Comparison of ENCODE assay signal across 8 cellular contexts in the genomic region with DNA sequence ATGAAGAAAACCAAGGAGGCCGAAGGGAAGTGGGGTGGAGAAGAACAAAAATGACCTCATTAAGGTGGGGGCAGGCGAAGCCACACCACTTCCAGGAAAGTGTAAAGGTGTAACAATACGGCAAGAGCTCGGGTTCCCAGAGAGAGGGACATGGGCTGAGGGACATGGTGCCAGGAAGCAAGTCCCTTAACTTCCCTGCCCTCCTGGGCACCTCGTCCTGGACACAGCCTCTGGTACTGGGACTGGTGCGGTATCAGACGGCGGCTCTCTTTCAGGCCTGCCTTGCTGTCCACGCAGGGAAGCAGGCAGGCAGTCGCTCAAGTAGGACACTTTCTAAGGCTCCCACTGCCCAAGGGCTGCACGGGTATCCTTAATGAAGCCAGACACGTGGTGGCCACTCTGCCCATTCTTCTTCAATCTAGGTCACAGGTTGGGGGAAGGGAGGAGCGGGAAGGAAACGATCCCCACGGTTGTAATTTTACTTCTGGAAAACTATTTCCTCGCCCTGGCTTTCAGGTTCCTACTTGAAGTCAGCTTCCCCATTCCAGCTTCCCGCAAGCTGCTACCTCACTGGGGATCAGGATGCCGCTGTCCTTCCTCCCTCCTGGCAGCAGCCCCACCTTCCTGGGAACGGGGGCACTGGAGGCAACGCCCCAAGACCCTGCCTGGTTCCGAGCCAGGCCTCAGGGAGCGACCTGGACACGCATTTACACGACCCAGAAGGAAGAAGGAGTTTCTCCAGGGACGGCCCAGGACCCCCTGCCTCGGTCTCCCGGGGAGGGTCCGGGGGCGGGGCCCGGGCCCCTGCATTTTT. TPM values are rescaled to one million over a fixed set of nuclear protein-coding genes. Genes with fewer than 3 reads are reported as not detected.
DNase-seq lines count a peak whose midpoint lies in the region; ATAC-seq, FAIRE-seq and TF ChIP-seq lines count a peak whose summit lies in the region.

No MANE protein-coding gene starts in this region.

- no peak for TF ChIP-seq CTCF in OCI-LY1 (IDR thresholded peaks at IDR 0.05; ENCODE audit: low read length)
- TF ChIP-seq CTCF in H1 (IDR thresholded peaks at IDR 0.05; ENCODE audit: control extremely low read depth in 1 of 3, insufficient read depth in 1 of 3, low read depth in 1 of 3, low read length in 3 of 3) = no peak
- TF ChIP-seq CTCF in nephron progenitor cell (IDR thresholded peaks at IDR 0.05) = no peak

- DNase-seq in GM03348 (ENCODE audit: low spot score) (peak; percentile 52), H1 (ENCODE audit: low read depth in 1 of 2, low spot score in 2 of 2) (no peak), nephron progenitor cell (no peak), amniotic stem cell (lab: John Stamatoyannopoulos, UW) (no peak), pons (ENCODE audit: low spot score) (no peak), NCI-H748 treated with DMSO at 0.1 percent for 48 hours (lab: John Stamatoyannopoulos, UW) (no peak)

- no peak for ATAC-seq in HG02884 (IDR thresholded peaks at IDR 0.05; ENCODE audit: unreplicated experiment)

- peaks cover 9% of the 10 kb centered on the region; the same call in 1 of the 2 replicates for H3K23me2 ChIP-seq in H1 (ENCODE audit: low read depth, low read length)

- H3K56ac ChIP-seq in H1 (replicated peaks; ENCODE audit: insufficient read length, low read depth, low read length) = peak overlapping the region; percentile 86

- H3K79me1 ChIP-seq in H1 (ENCODE audit: low read depth, low read length) = peaks cover 10% of the 10 kb centered on the region; the same call in 1 of the 2 replicates

- peaks cover 12% of the 10 kb centered on the region for H3K27me3 Mint-ChIP-seq in nephron progenitor cell (ENCODE audit: low read depth, poor library complexity)

- H3K27ac Mint-ChIP-seq in nephron progenitor cell = peak overlapping the region; percentile 51

- H4K20me1 ChIP-seq in OCI-LY1 (ENCODE audit: insufficient read depth, low read length) = no peaks in the 10 kb centered on the region
- peaks cover 22 to 26% of the 10 kb centered on the region in 2 experiments for H4K20me1 ChIP-seq in H1 (replicated peaks in 1 of 2; ENCODE audit: control insufficient read depth in 1 of 2, insufficient read depth in 2 of 2, low read length in 2 of 2)

- H3K9me2 ChIP-seq in OCI-LY1 (ENCODE audit: low read depth, low read length) = no peaks in the 10 kb centered on the region

- whole genome bisulfite sequencing in H1 (ENCODE audit: extremely low coverage in 1 of 2, insufficient coverage in 1 of 2, insufficient read length in 1 of 2, insufficient replicate concordance in 2 of 2, low coverage in 1 of 2, low lambda C conversion rate in 2 of 2, missing lambda C conversion rate in 1 of 2), 2 experiments = 38% methylated on average over 27 of the region's 30 CpGs; no CpG with 5 or more reads in 1 of the 2 experiments

- 0 out of 2 replicates have a peak overlapping the region, but pooled peaks have one; percentile 21 for H2BK20ac ChIP-seq in H1 (ENCODE audit: low read length)

- no peak overlapping the region for H3K4ac ChIP-seq in H1 (replicated peaks; ENCODE audit: insufficient read length, low read depth, low read length)

- no peak overlapping the region for H4K8ac ChIP-seq in H1 (ENCODE audit: extremely low read depth, insufficient read depth, low read length)

- H3F3A ChIP-seq in OCI-LY1 (ENCODE audit: insufficient read depth, low read length) = no peaks in the 10 kb centered on the region

- no peak for FAIRE-seq in H1 (lab: Jason Lieb, UNC)

- TF ChIP-seq RAD21 in H1 (IDR thresholded peaks at IDR 0.05 in 1 of 2, conservative IDR thresholded peaks at IDR 0.05 in 1 of 2; ENCODE audit: low read depth in 2 of 2, low read length in 2 of 2) = no peak

- no peak for TF ChIP-seq EP300 in H1 (IDR thresholded peaks at IDR 0.05; ENCODE audit: borderline replicate concordance in 1 of 2, low read depth in 2 of 2, low read length in 2 of 2)

- peaks cover 39% of the 10 kb centered on the region for H3K4me1 ChIP-seq in OCI-LY1 (ENCODE audit: insufficient read depth, low read length, severe bottlenecking)
- H3K4me1 ChIP-seq in H1 (replicated peaks in 1 of 4; ENCODE audit: control insufficient read depth in 3 of 4, insufficient read depth in 4 of 4, low read length in 3 of 4) = peaks cover 7 to 17% (median 13%) of the 10 kb centered on the region in 4 experiments

- H2AK5ac ChIP-seq in H1 (ENCODE audit: low read depth, low read length) = no peak overlapping the region

- H3K18ac ChIP-seq in H1 (ENCODE audit: extremely low read depth, low read length) = no peak overlapping the region

- H2BK5ac ChIP-seq in H1 (ENCODE audit: low read depth, low read length) = no peak overlapping the region; the same call in 1 of the 2 replicates

- POLR2A ChIA-PET in H1 (lab: Charles Lee; ENCODE audit: partially characterized antibody) = interaction anchor here (0.7 to 1.7 kb wide), 10 partner anchors 14 to 265 kb away, joined by 3 to 7 read pairs (median 3); a partner anchor contains a TSS

- H2BK12ac ChIP-seq in H1 (ENCODE audit: low read depth, low read length) = no peak overlapping the region

- CTCF ChIA-PET in H1 (lab: Charles Lee; ENCODE audit: partially characterized antibody) = interaction anchor here (1.1 to 1.8 kb wide), 3 partner anchors 36 to 103 kb away, joined by 3 to 5 read pairs (median 5); no protein-coding TSS in a partner anchor

- H3K9ac ChIP-seq in OCI-LY1 (ENCODE audit: low read length) = peak overlapping the region; percentile 99
- H3K9ac ChIP-seq in H1 (replicated peaks in 1 of 4; ENCODE audit: extremely low read depth in 1 of 4, low read depth in 3 of 4, low read length in 3 of 4) = peak overlapping the region; percentile 56 to 95 (median 69)

- H3K36me3 Mint-ChIP-seq in nephron progenitor cell (ENCODE audit: low read depth) = peaks cover 4% of the 10 kb centered on the region

- no peaks in the 10 kb centered on the region for H3K27me3 ChIP-seq in OCI-LY1 (ENCODE audit: insufficient read depth, low read length)
- no peaks in the 10 kb centered on the region for H3K27me3 ChIP-seq in H1 (replicated peaks in 1 of 4; ENCODE audit: control insufficient read depth in 3 of 4, extremely low read depth in 1 of 4, insufficient read depth in 3 of 4, low read length in 3 of 4)

- H3K9me3 ChIP-seq in OCI-LY1 (ENCODE audit: low read length) = no peaks in the 10 kb centered on the region
- H3K9me3 ChIP-seq in H1 (ENCODE audit: insufficient read depth in 2 of 2, low read depth in 1 of 2, low read length in 1 of 2) = no peaks in the 10 kb centered on the region

- H4K91ac ChIP-seq in H1 (replicated peaks; ENCODE audit: insufficient read length, low read length) = no peak overlapping the region

- H2BK120ac ChIP-seq in H1 (replicated peaks; ENCODE audit: low read depth, low read length) = no peak overlapping the region

- no peak; a peak in 1 of 3 replicates for TF ChIP-seq POLR2A in H1 (IDR thresholded peaks at IDR 0.05; ENCODE audit: control extremely low read depth in 1 of 2, low read depth in 2 of 2, low read length in 2 of 2)

- H3K4me2 ChIP-seq in OCI-LY1 (ENCODE audit: low read length) (peak overlapping the region; percentile 93), H1 (ENCODE audit: insufficient read depth in 1 of 2, low read depth in 2 of 2, low read length in 2 of 2) (peak overlapping the region; percentile 86 to 96)

- H3K79me2 ChIP-seq in OCI-LY1 (ENCODE audit: insufficient read depth, low read length) (peaks cover 45% of the 10 kb centered on the region), H1 (ENCODE audit: control insufficient read depth in 1 of 2, insufficient read depth in 2 of 2, low read length in 2 of 2) (peaks cover 47 to 60% of the 10 kb centered on the region in 2 experiments)

- H3K4me1 Mint-ChIP-seq in nephron progenitor cell = peaks cover 47% of the 10 kb centered on the region

- H3K4me3 ChIP-seq in OCI-LY1 (ENCODE audit: low read depth, low read length, poor library complexity, severe bottlenecking) = peak overlapping the region; percentile 98
- peak overlapping the region; percentile 64 to 99 (median 92) for H3K4me3 ChIP-seq in H1 (ENCODE audit: extremely low read depth in 1 of 4, insufficient read depth in 2 of 4, low read depth in 3 of 4, low read length in 4 of 4)

- no peak overlapping the region for H2BK15ac ChIP-seq in H1 (ENCODE audit: low read length)

- H3K14ac ChIP-seq in H1 (ENCODE audit: insufficient read length) = no peak overlapping the region

- H3K23ac ChIP-seq in H1 (ENCODE audit: insufficient read length) = no peak overlapping the region

- no peaks in the 10 kb centered on the region for H3K9me3 Mint-ChIP-seq in nephron progenitor cell

- H2AFZ ChIP-seq in OCI-LY1 (ENCODE audit: low read length) (no peak overlapping the region), H1 (ENCODE audit: low read length) (no peak overlapping the region)

- peak overlapping the region; percentile 88 for H3K4me3 Mint-ChIP-seq in nephron progenitor cell

- H3K36me3 ChIP-seq in OCI-LY1 (ENCODE audit: insufficient read depth, low read length) = 0 out of 2 replicates have a peak, but pooled peaks cover 3% of the 10 kb centered on the region
- peaks cover 0 to 7% (median 0%) of the 10 kb centered on the region in 4 experiments; a peak in 2 of 8 replicates for H3K36me3 ChIP-seq in H1 (ENCODE audit: control insufficient read depth in 2 of 4, insufficient read depth in 4 of 4, low read length in 3 of 4)

- no peak overlapping the region for H4K5ac ChIP-seq in H1 (ENCODE audit: insufficient read length, low read depth, low read length)

- H3K27ac ChIP-seq in OCI-LY1 (ENCODE audit: low read depth, low read length, poor library complexity, severe bottlenecking) = no peak overlapping the region
- H3K27ac ChIP-seq in H1 (ENCODE audit: low read depth, low read length) = peak overlapping the region; percentile 50

RNA-seq across cellular contexts. Expression of a gene that starts 1.2 kb away (rescaled TPM):
- 174 and 184 TPM in 2 replicates for total RNA-seq in H1 (2021; fragmentation: NEBNext Ultra II Directional; extraction: Animal tissue kit (Norgen Biotek cat#: 25700))
- 161 and 227 TPM in 2 replicates for polyA plus RNA-seq in H1 (2011; rRNA removed)
- polyA plus RNA-seq in H1 (2011; cell fraction: cytosol; rRNA removed) = 140 TPM
- polyA plus RNA-seq in H1 (2011; cell fraction: nucleus; rRNA removed) = 430 TPM
- 183 to 246 TPM (median 225 TPM) in 4 replicates for polyA plus RNA-seq in H1 (2012, experiment 1 of 2)
- 177 TPM for polyA plus RNA-seq in H1 (2012, experiment 2 of 2)
- polyA plus RNA-seq in H1 (2013, experiment 1 of 2) = 94.5 TPM
- polyA plus RNA-seq in H1 (2013, experiment 2 of 2) = 89.2 TPM
- 225 and 237 TPM in 2 replicates for polyA minus RNA-seq in H1 (2011; rRNA and poly(A)+ RNA removed)
- polyA minus RNA-seq in H1 (2011; cell fraction: cytosol; rRNA and poly(A)+ RNA removed) = 139 TPM
- polyA minus RNA-seq in H1 (2011; cell fraction: nucleus; rRNA and poly(A)+ RNA removed) = 125 TPM

RNA-seq across cellular contexts. Expression of a gene that starts 13.5 kb away (rescaled TPM):
- 74.8 and 76.3 TPM in 2 replicates for total RNA-seq in H1 (2021; fragmentation: NEBNext Ultra II Directional; extraction: Animal tissue kit (Norgen Biotek cat#: 25700))
- polyA plus RNA-seq in H1 (2011; rRNA removed) = 17.5 and 39.8 TPM in 2 replicates
- 28.6 TPM for polyA plus RNA-seq in H1 (2011; cell fraction: cytosol; rRNA removed)
- polyA plus RNA-seq in H1 (2011; cell fraction: nucleus; rRNA removed) = 232 TPM
- 37.0 to 51.6 TPM (median 48.5 TPM) in 4 replicates for polyA plus RNA-seq in H1 (2012, experiment 1 of 2)
- polyA plus RNA-seq in H1 (2012, experiment 2 of 2) = 26.6 TPM
- polyA plus RNA-seq in H1 (2013, experiment 1 of 2) = 36.4 TPM
- polyA plus RNA-seq in H1 (2013, experiment 2 of 2) = 32.3 TPM
- 16.0 and 21.9 TPM in 2 replicates for polyA minus RNA-seq in H1 (2011; rRNA and poly(A)+ RNA removed)
- polyA minus RNA-seq in H1 (2011; cell fraction: cytosol; rRNA and poly(A)+ RNA removed) = 24.8 TPM
- 49.1 TPM for polyA minus RNA-seq in H1 (2011; cell fraction: nucleus; rRNA and poly(A)+ RNA removed)

RNA-seq across cellular contexts. Expression of a gene that starts 53.5 kb away (rescaled TPM):
- total RNA-seq in H1 (2021; fragmentation: NEBNext Ultra II Directional; extraction: Animal tissue kit (Norgen Biotek cat#: 25700)) = 1.3 and 1.8 TPM in 2 replicates
- 1.9 and 2.3 TPM in 2 replicates for polyA plus RNA-seq in H1 (2011; rRNA removed)
- polyA plus RNA-seq in H1 (2011; cell fraction: cytosol; rRNA removed) = 2.3 TPM
- polyA plus RNA-seq in H1 (2011; cell fraction: nucleus; rRNA removed) = 12.4 TPM
- polyA plus RNA-seq in H1 (2012, experiment 1 of 2) = 0.54 to 2.7 TPM (median 2.0 TPM) in 4 replicates
- polyA plus RNA-seq in H1 (2012, experiment 2 of 2) = 1.1 TPM
- 0.95 TPM for polyA plus RNA-seq in H1 (2013, experiment 1 of 2)
- polyA plus RNA-seq in H1 (2013, experiment 2 of 2) = 0.75 TPM
- 0.47 TPM in 1 of 2 replicates, not detected in the other for polyA minus RNA-seq in H1 (2011; rRNA and poly(A)+ RNA removed)
- 1.5 TPM for polyA minus RNA-seq in H1 (2011; cell fraction: cytosol; rRNA and poly(A)+ RNA removed)
- polyA minus RNA-seq in H1 (2011; cell fraction: nucleus; rRNA and poly(A)+ RNA removed) = 2.4 TPM

RNA-seq across cellular contexts. Expression of a gene that starts 54.1 kb away (rescaled TPM):
- 9.2 and 9.8 TPM in 2 replicates for total RNA-seq in H1 (2021; fragmentation: NEBNext Ultra II Directional; extraction: Animal tissue kit (Norgen Biotek cat#: 25700))
- polyA plus RNA-seq in H1 (2011; rRNA removed) = 9.6 and 10.2 TPM in 2 replicates
- 5.2 TPM for polyA plus RNA-seq in H1 (2011; cell fraction: cytosol; rRNA removed)
- polyA plus RNA-seq in H1 (2011; cell fraction: nucleus; rRNA removed) = 8.1 TPM
- polyA plus RNA-seq in H1 (2012, experiment 1 of 2) = 5.2 to 7.4 TPM (median 7.0 TPM) in 4 replicates
- polyA plus RNA-seq in H1 (2012, experiment 2 of 2) = 5.2 TPM
- polyA plus RNA-seq in H1 (2013, experiment 1 of 2) = 7.2 TPM
- 7.5 TPM for polyA plus RNA-seq in H1 (2013, experiment 2 of 2)
- 6.6 and 8.8 TPM in 2 replicates for polyA minus RNA-seq in H1 (2011; rRNA and poly(A)+ RNA removed)
- 7.0 TPM for polyA minus RNA-seq in H1 (2011; cell fraction: cytosol; rRNA and poly(A)+ RNA removed)
- polyA minus RNA-seq in H1 (2011; cell fraction: nucleus; rRNA and poly(A)+ RNA removed) = 3.3 TPM
